Comparison of ENCODE assay signal across 8 cellular contexts in genomic region chr12:53476769-53477209, GRCh38. TPM values are rescaled to one million over a fixed set of nuclear protein-coding genes. Genes with fewer than 3 reads are reported as not detected.
A peak's percentile ranks its signal among the peaks of the same experiment; 100 is the strongest.
DNase-seq lines count a peak whose midpoint lies in the region; ATAC-seq, FAIRE-seq and TF ChIP-seq lines count a peak whose summit lies in the region.

No MANE protein-coding gene starts in this region.

- no peaks in the 10 kb centered on the region for H3K27me3 Mint-ChIP-seq in WTC11 (ENCODE audit: low read depth)

- CTCF ChIA-PET in WTC11 (lab: Charles Lee) = interaction anchor here (0.7 to 8.1 kb wide), 27 partner anchors 8 to 199 kb away, joined by 3 to 99 read pairs (median 4); partner anchors contain the start of genes AAAS, AMHR2, ATP5MC2 and MAP3K12

- H3K4me1 Mint-ChIP-seq in WTC11 = peaks cover 43% of the 10 kb centered on the region

- in situ Hi-C loops in GM23248 (cut with MboI) = no loop called here

- H2AFZ ChIP-seq in GM23248 = no peak overlapping the region
- no peak overlapping the region for H2AFZ ChIP-seq in hepatocyte

- H3K9me3 ChIP-seq in GM23248 (ENCODE audit: low read depth) (no peaks in the 10 kb centered on the region), hepatocyte (ENCODE audit: low read depth) (no peaks in the 10 kb centered on the region)

- 0 out of 2 replicates have a peak overlapping the region, but pooled peaks have one; percentile 1 for H3K9ac ChIP-seq in GM23248

- WGBS in GM23248 (ENCODE audit: low coverage in 1 of 2, low lambda C conversion rate in 2 of 2, missing lambda C conversion rate in 2 of 2), 2 experiments = 55 to 71% methylated on average over 2 of the region's 2 CpGs
- WGBS in hepatocyte (ENCODE audit: low lambda C conversion rate, missing lambda C conversion rate) = 68% methylated on average over 2 of the region's 2 CpGs

- DNase-seq in AML-193 (lab: John Stamatoyannopoulos, UW) (peak; percentile 12 to 25), GM23248 (peak; percentile 53), WTC11 (ENCODE audit: low spot score) (no peak), hepatocyte (ENCODE audit: low spot score) (no peak), GM19239 (ENCODE audit: insufficient read length, low spot score) (no peak)

- H3K36me3 ChIP-seq in GM23248 (ENCODE audit: low read depth) = peaks cover 91% of the 10 kb centered on the region
- H3K36me3 ChIP-seq in hepatocyte (replicated peaks; ENCODE audit: insufficient read depth, low read depth) = peaks cover 8% of the 10 kb centered on the region

- H3K4me2 ChIP-seq in GM23248 (ENCODE audit: unreplicated experiment) (no peak overlapping the region), hepatocyte (no peak overlapping the region)

- H3K4me3 Mint-ChIP-seq in WTC11 = no peak overlapping the region

- no peaks in the 10 kb centered on the region for H3K9me2 ChIP-seq in GM23248 (ENCODE audit: insufficient read depth)
- H3K9me2 ChIP-seq in hepatocyte (replicated peaks; ENCODE audit: insufficient read depth) = no peaks in the 10 kb centered on the region

- no peak overlapping the region for H3K4me3 ChIP-seq in GM23248
- no peak overlapping the region for H3K4me3 ChIP-seq in hepatocyte

- ATAC-seq in WTC11 = peak; percentile 69
- no peak for ATAC-seq in HG02588 (IDR thresholded peaks at IDR 0.05; ENCODE audit: unreplicated experiment)
- no peak for ATAC-seq in HG03521 (IDR thresholded peaks at IDR 0.05; ENCODE audit: unreplicated experiment)
- ATAC-seq in GM21526 (IDR thresholded peaks at IDR 0.05; ENCODE audit: low FRiP score, unreplicated experiment) = no peak

- no peaks in the 10 kb centered on the region for H3K27me3 ChIP-seq in GM23248 (replicated peaks; ENCODE audit: insufficient read depth)
- H3K27me3 ChIP-seq in hepatocyte = no peaks in the 10 kb centered on the region

- TF ChIP-seq CTCF in WTC11 (IDR thresholded peaks at IDR 0.05) (peak; percentile 27; the same call in 1 of the 2 replicates), hepatocyte (IDR thresholded peaks at IDR 0.05; ENCODE audit: poor library complexity) (peak; percentile 34)

- H3K9me3 Mint-ChIP-seq in WTC11 = no peaks in the 10 kb centered on the region

- H4K20me1 ChIP-seq in GM23248 (ENCODE audit: insufficient read depth) (peaks cover 1% of the 10 kb centered on the region), hepatocyte (ENCODE audit: insufficient read depth, poor library complexity, severe bottlenecking) (peaks cover 92% of the 10 kb centered on the region)

- H3F3A ChIP-seq in GM23248 (ENCODE audit: insufficient read depth) = peaks cover 96% of the 10 kb centered on the region

- H3K27ac ChIP-seq in GM23248 (peak overlapping the region; percentile 36; the same call in 1 of the 2 replicates), hepatocyte (no peak overlapping the region)

- peaks cover 66% of the 10 kb centered on the region for H3K79me2 ChIP-seq in GM23248 (ENCODE audit: insufficient read depth)
- peaks cover 72% of the 10 kb centered on the region for H3K79me2 ChIP-seq in hepatocyte

- H3K27ac Mint-ChIP-seq in WTC11 = peak overlapping the region; percentile 89

- H3K4me1 ChIP-seq in GM23248 (ENCODE audit: insufficient read depth) (peaks cover 42% of the 10 kb centered on the region), hepatocyte (ENCODE audit: insufficient read depth) (peaks cover 10% of the 10 kb centered on the region)

- no peak for FAIRE-seq in GM19239 (lab: Jason Lieb, UNC)

- H3K36me3 Mint-ChIP-seq in WTC11 = peaks cover 81% of the 10 kb centered on the region

- POLR2A ChIA-PET in WTC11 (lab: Charles Lee) = interaction anchor here (0.8 kb wide), 1 partner anchor 21 kb away, joined by 4 read pairs; no protein-coding TSS in a partner anchor

TF ChIP-seq in WTC11, 78 proteins besides CTCF, POLR2A, EP300 and RAD21:
- no peak for TF ChIP-seq ZNF671 (CRISPR knock-in tag; IDR thresholded peaks at IDR 0.05)
- TF ChIP-seq CREM (CRISPR knock-in tag; IDR thresholded peaks at IDR 0.05) = no peak
- TF ChIP-seq ARID4B (CRISPR knock-in tag; IDR thresholded peaks at IDR 0.05; ENCODE audit: borderline replicate concordance) = no peak
- TF ChIP-seq ZNF263 (CRISPR knock-in tag; IDR thresholded peaks at IDR 0.05; ENCODE audit: low read depth) = no peak
- no peak for TF ChIP-seq ESRRA (CRISPR knock-in tag; IDR thresholded peaks at IDR 0.05; ENCODE audit: borderline replicate concordance)
- no peak for TF ChIP-seq ZNF416 (CRISPR knock-in tag; IDR thresholded peaks at IDR 0.05)
- TF ChIP-seq SMAD4 (CRISPR knock-in tag; IDR thresholded peaks at IDR 0.05) = no peak
- TF ChIP-seq ATF3 (CRISPR knock-in tag; conservative IDR thresholded peaks at IDR 0.05) = no peak
- no peak for TF ChIP-seq FOXP4 (CRISPR knock-in tag; IDR thresholded peaks at IDR 0.05)

RNA-seq across cellular contexts. Expression of gene MAP3K12, which starts 22.5 kb away (rescaled TPM):
- 36.5 and 37.4 TPM in 2 replicates for total RNA-seq in GM23248 (2014; rRNA removed; shearing (Covaris generic))
- polyA plus RNA-seq in GM23248 (2016; fragmentation: Nextera tagmentation; extraction: Ambion mirVana) (8.7 and 10.4 TPM in 2 replicates), hepatocyte (10.0 and 14.0 TPM in 2 replicates)
- total RNA-seq in WTC11 (2021) (23.6 to 27.9 TPM (median 25.1 TPM) in 3 replicates), hepatocyte (10.8 and 16.0 TPM in 2 replicates)

RNA-seq across cellular contexts. Expression of gene TARBP2, which starts 24.3 kb away (rescaled TPM):
- 40.1 and 54.1 TPM in 2 replicates for total RNA-seq in GM23248 (2014; rRNA removed; shearing (Covaris generic))
- polyA plus RNA-seq in GM23248 (2016; fragmentation: Nextera tagmentation; extraction: Ambion mirVana) (32.1 and 36.0 TPM in 2 replicates), hepatocyte (81.1 and 88.6 TPM in 2 replicates)
- total RNA-seq in WTC11 (2021) (69.0 to 74.0 TPM (median 69.1 TPM) in 3 replicates), hepatocyte (39.1 and 54.6 TPM in 2 replicates)

RNA-seq across cellular contexts. Expression of gene PCBP2, which starts 24.9 kb away (rescaled TPM):
- total RNA-seq in GM23248 (2014; rRNA removed; shearing (Covaris generic)) = 143 TPM in 2 replicates
- polyA plus RNA-seq in GM23248 (2016; fragmentation: Nextera tagmentation; extraction: Ambion mirVana) (94.3 and 100 TPM in 2 replicates), hepatocyte (132 and 133 TPM in 2 replicates)
- total RNA-seq in WTC11 (2021) (981 to 1,004 TPM (median 984 TPM) in 3 replicates), hepatocyte (343 and 389 TPM in 2 replicates)

RNA-seq across cellular contexts. Expression of gene NPFF, which starts 30.5 kb away (rescaled TPM):
- not detected in 2 replicates for total RNA-seq in GM23248 (2014; rRNA removed; shearing (Covaris generic))
- polyA plus RNA-seq in GM23248 (2016; fragmentation: Nextera tagmentation; extraction: Ambion mirVana) (not detected in 2 replicates), hepatocyte (0.77 TPM in 1 of 2 replicates, not detected in the other)
- total RNA-seq in WTC11 (2021) (0.57 to 0.80 TPM (median 0.59 TPM) in 3 replicates), hepatocyte (not detected in 2 replicates)

RNA-seq across cellular contexts. Expression of gene PRR13, which starts 35.3 kb away (rescaled TPM):
- 35.3 and 42.4 TPM in 2 replicates for total RNA-seq in GM23248 (2014; rRNA removed; shearing (Covaris generic))
- polyA plus RNA-seq in GM23248 (2016; fragmentation: Nextera tagmentation; extraction: Ambion mirVana) (217 and 221 TPM in 2 replicates), hepatocyte (457 and 458 TPM in 2 replicates)
- total RNA-seq in WTC11 (2021) (150 to 187 TPM (median 155 TPM) in 3 replicates), hepatocyte (135 and 150 TPM in 2 replicates)

Comparison
In these comparisons a context has a peak if more than half of its experiments do, and no peak if none do; other contexts are left out.
1. DNase-seq: peak in AML-193 (2 of 2) and GM23248 (single experiment); none in WTC11 (single experiment), hepatocyte (single experiment) and GM19239 (single experiment).